Comparison of ENCODE assay signal across 1 cellular context in the genomic region with DNA sequence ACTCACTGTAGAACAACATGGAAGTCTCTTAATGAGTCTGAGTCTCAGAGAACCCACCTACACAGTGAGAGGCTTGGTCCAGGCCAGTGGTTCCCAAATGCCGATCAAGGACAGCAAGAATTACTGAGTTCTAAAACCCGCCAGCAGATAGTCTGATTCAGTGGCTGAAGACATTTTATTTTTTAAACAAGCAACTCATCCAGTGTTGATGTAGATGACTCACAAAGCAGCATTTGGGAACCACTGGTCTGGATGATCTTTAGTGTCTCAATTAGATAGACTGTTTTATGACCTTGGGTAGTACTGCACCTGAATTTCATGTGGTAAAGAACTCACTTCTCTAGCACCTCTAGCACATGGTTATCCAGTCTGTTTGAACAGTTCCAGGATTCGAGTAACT.
TF ChIP-seq lines count a peak whose summit lies in the region.

No MANE protein-coding gene starts in this region.

TF ChIP-seq in HepG2, 621 proteins besides CTCF, POLR2A, EP300 and RAD21 (continued from another document):
- TF ChIP-seq, protein P1, sequence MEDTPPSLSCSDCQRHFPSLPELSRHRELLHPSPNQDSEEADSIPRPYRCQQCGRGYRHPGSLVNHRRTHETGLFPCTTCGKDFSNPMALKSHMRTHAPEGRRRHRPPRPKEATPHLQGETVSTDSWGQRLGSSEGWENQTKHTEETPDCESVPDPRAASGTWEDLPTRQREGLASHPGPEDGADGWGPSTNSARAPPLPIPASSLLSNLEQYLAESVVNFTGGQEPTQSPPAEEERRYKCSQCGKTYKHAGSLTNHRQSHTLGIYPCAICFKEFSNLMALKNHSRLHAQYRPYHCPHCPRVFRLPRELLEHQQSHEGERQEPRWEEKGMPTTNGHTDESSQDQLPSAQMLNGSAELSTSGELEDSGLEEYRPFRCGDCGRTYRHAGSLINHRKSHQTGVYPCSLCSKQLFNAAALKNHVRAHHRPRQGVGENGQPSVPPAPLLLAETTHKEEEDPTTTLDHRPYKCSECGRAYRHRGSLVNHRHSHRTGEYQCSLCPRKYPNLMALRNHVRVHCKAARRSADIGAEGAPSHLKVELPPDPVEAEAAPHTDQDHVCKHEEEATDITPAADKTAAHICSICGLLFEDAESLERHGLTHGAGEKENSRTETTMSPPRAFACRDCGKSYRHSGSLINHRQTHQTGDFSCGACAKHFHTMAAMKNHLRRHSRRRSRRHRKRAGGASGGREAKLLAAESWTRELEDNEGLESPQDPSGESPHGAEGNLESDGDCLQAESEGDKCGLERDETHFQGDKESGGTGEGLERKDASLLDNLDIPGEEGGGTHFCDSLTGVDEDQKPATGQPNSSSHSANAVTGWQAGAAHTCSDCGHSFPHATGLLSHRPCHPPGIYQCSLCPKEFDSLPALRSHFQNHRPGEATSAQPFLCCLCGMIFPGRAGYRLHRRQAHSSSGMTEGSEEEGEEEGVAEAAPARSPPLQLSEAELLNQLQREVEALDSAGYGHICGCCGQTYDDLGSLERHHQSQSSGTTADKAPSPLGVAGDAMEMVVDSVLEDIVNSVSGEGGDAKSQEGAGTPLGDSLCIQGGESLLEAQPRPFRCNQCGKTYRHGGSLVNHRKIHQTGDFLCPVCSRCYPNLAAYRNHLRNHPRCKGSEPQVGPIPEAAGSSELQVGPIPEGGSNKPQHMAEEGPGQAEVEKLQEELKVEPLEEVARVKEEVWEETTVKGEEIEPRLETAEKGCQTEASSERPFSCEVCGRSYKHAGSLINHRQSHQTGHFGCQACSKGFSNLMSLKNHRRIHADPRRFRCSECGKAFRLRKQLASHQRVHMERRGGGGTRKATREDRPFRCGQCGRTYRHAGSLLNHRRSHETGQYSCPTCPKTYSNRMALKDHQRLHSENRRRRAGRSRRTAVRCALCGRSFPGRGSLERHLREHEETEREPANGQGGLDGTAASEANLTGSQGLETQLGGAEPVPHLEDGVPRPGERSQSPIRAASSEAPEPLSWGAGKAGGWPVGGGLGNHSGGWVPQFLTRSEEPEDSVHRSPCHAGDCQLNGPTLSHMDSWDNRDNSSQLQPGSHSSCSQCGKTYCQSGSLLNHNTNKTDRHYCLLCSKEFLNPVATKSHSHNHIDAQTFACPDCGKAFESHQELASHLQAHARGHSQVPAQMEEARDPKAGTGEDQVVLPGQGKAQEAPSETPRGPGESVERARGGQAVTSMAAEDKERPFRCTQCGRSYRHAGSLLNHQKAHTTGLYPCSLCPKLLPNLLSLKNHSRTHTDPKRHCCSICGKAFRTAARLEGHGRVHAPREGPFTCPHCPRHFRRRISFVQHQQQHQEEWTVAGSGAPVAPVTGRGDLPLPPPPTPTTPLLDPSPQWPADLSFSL (CRISPR knock-in tag; IDR thresholded peaks at IDR 0.05) = no peak
- TF ChIP-seq ZNF225 (CRISPR knock-in tag; IDR thresholded peaks at IDR 0.05) (no peak), FOXA1 (IDR thresholded peaks at IDR 0.05) (no peak), FOXA1 (CRISPR knock-in tag; IDR thresholded peaks at IDR 0.05) (no peak)
